ENCODE assay signal across 18 cellular contexts in the genomic region with DNA sequence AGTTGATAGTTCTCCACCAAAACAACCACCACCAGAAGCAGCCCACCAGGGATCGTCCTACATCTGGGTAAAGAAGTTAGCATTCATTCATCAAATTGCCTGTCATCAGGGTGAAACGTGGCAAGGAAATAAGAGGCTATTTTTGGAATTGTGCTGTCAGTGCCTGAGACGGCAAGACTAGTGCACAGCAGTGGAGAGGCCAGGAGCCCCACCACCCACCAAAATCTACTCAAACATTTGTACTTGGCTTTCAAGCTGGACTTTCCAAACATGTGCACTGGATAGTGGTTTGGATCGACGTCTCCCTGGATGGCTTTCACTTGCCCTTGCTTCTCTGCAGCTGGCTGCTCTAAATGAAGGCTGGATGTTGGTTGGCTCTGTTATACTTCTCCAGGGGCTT. TPM values are rescaled to one million over a fixed set of nuclear protein-coding genes. Genes with fewer than 3 reads are reported as not detected.
A peak's percentile ranks its signal among the peaks of the same experiment; 100 is the strongest.
DNase-seq lines count a peak whose midpoint lies in the region; ATAC-seq, FAIRE-seq and TF ChIP-seq lines count a peak whose summit lies in the region.
"Had no signal": no experiment of that assay in that cellular context is flagged by ENCODE, and none has a peak within 500 bp of the region (broad histone marks: within the 10 kb centered on the region; RNA-seq: fewer than 3 reads in every experiment).

No MANE protein-coding gene starts in this region.

- H3K4me1 ChIP-seq in right atrium auricular region (peaks cover 0 to 6% of the 10 kb centered on the region in 2 donors), endothelial cell of umbilical vein (ENCODE audit: control insufficient read depth, extremely low read depth, insufficient read depth, low read length) (no peaks in the 10 kb centered on the region), Peyer's patch (no peaks in the 10 kb centered on the region)
- H3K4me1 ChIP-seq: A549, BLaER1 had no signal

- no peaks in the 10 kb centered on the region for H3K36me3 Mint-ChIP-seq in glutamatergic neuron (ENCODE audit: unreplicated experiment)
- H3K36me3 Mint-ChIP-seq: CD14-positive monocyte; CD4-positive, alpha-beta memory T cell had no signal

- intact Hi-C loops in Right ventricle myocardium inferior (cut with DNase I): no loop called here
- intact Hi-C loops in endothelial cell of umbilical vein (cut with micrococcal nuclease): no loop called here
- intact Hi-C loops in left ventricle myocardium superior (cut with micrococcal nuclease): no loop called here

- H4K20me1 ChIP-seq in endothelial cell of umbilical vein (replicated peaks; ENCODE audit: control insufficient read depth, extremely low read depth, insufficient read depth, low read length): peaks cover 14% of the 10 kb centered on the region
- H4K20me1 ChIP-seq: BLaER1 had no signal

- H3K4me1 Mint-ChIP-seq in glutamatergic neuron (ENCODE audit: low read depth, unreplicated experiment): no peaks in the 10 kb centered on the region
- H3K4me1 Mint-ChIP-seq: CD14-positive monocyte; CD4-positive, alpha-beta memory T cell; GM23338 had no signal

- no peaks in the 10 kb centered on the region for H3K9me3 Mint-ChIP-seq in glutamatergic neuron (ENCODE audit: unreplicated experiment)
- H3K9me3 Mint-ChIP-seq: CD4-positive, alpha-beta memory T cell; GM23338 had no signal

- no peak overlapping the region for H3K27ac ChIP-seq in right atrium auricular region
- no peak overlapping the region for H3K27ac ChIP-seq in endothelial cell of umbilical vein (ENCODE audit: insufficient read depth, low read depth, low read length)
- no peak overlapping the region for H3K27ac ChIP-seq in Peyer's patch
- H3K27ac ChIP-seq: 22Rv1, A549, BLaER1 had no signal

- no peak overlapping the region for H3K4me2 ChIP-seq in endothelial cell of umbilical vein (ENCODE audit: insufficient read depth, low read length)
- H3K4me2 ChIP-seq: A549, BLaER1, GM23338 had no signal

- TF ChIP-seq CTCF in right atrium auricular region (IDR thresholded peaks at IDR 0.05) (no peak), endothelial cell of umbilical vein (IDR thresholded peaks at IDR 0.05; ENCODE audit: extremely low read depth in 1 of 2, insufficient read depth in 1 of 2, low read depth in 1 of 2, low read length in 2 of 2) (no peak), fibroblast of the aortic adventitia (IDR thresholded peaks at IDR 0.05; ENCODE audit: insufficient read depth, low read length) (peak; percentile 29), Peyer's patch (IDR thresholded peaks at IDR 0.05) (no peak), glutamatergic neuron (IDR thresholded peaks at IDR 0.05; ENCODE audit: partially characterized antibody, unreplicated experiment) (no peak)

- ATAC-seq in Right ventricle myocardium inferior: peak; percentile 30
- ATAC-seq in left ventricle myocardium superior: peak; percentile 63
- ATAC-seq: A549, GM23338 had no signal

- H3K9me3 ChIP-seq in right atrium auricular region (no peaks in the 10 kb centered on the region), endothelial cell of umbilical vein (replicated peaks; ENCODE audit: control insufficient read depth, insufficient read depth, low read length) (no peaks in the 10 kb centered on the region), Peyer's patch (no peaks in the 10 kb centered on the region)
- H3K9me3 ChIP-seq: A549 had no signal

- BruUV-seq in endothelial cell of umbilical vein (replicated peaks; lab: Mats Ljungman, UMichigan): no TSS peak

- H3K36me3 ChIP-seq in right atrium auricular region (no peaks in the 10 kb centered on the region), endothelial cell of umbilical vein (ENCODE audit: control insufficient read depth in 2 of 2, extremely low read depth in 1 of 2, insufficient read depth in 2 of 2, low read length in 2 of 2) (peaks cover 72 to 82% of the 10 kb centered on the region in 2 experiments), Peyer's patch (no peaks in the 10 kb centered on the region)
- H3K36me3 ChIP-seq: BLaER1 had no signal

- DNase-seq in Right ventricle myocardium inferior (ENCODE audit: missing footprints): no peak
- no peak for DNase-seq in right atrium auricular region (ENCODE audit: low spot score)
- DNase-seq in endothelial cell of umbilical vein (ENCODE audit: low read depth, low spot score): no peak
- peak; percentile 77 for DNase-seq in fibroblast of the aortic adventitia (ENCODE audit: low read depth)
- no peak for DNase-seq in left ventricle myocardium superior
- DNase-seq in Peyer's patch: no peak
- DNase-seq in DMS 273 (lab: John Stamatoyannopoulos, UW; ENCODE audit: unreplicated experiment): no peak
- no peak for DNase-seq in glutamatergic neuron
- DNase-seq: CD4-positive, alpha-beta memory T cell; DMS79 treated with DMSO at 0.1 percent for 48 hours; GF-D8; HCEC 1CT had no signal

- H3K9me1 ChIP-seq in endothelial cell of umbilical vein (replicated peaks; ENCODE audit: control insufficient read depth, extremely low read depth, insufficient read depth, low read length): no peaks in the 10 kb centered on the region

- no peak for FAIRE-seq in endothelial cell of umbilical vein (lab: Jason Lieb, UNC)
- FAIRE-seq: A549, H54 had no signal

- H3K9ac ChIP-seq in endothelial cell of umbilical vein (replicated peaks; ENCODE audit: extremely low read depth, insufficient read depth, low read length): no peak overlapping the region
- H3K9ac ChIP-seq: BLaER1 had no signal

- dilution Hi-C loops in endothelial cell of umbilical vein (cut with MboI; ENCODE audit: extremely low pct_ligation_motif_present, low sequenced_read_pairs): no loop called here

- CTCF ChIA-PET in endothelial cell of umbilical vein (lab: Charles Lee): no interaction called here

- peaks cover 87% of the 10 kb centered on the region for H3K79me2 ChIP-seq in endothelial cell of umbilical vein (ENCODE audit: control insufficient read depth, insufficient read depth, low read length)

- no peak overlapping the region for H2AFZ ChIP-seq in endothelial cell of umbilical vein (ENCODE audit: low read depth, low read length)
- H2AFZ ChIP-seq: GM23338 had no signal

- no peak overlapping the region for H3K27ac Mint-ChIP-seq in glutamatergic neuron (ENCODE audit: unreplicated experiment)
- H3K27ac Mint-ChIP-seq: CD14-positive monocyte; CD4-positive, alpha-beta memory T cell; GM23338 had no signal

- H3K27me3 ChIP-seq in right atrium auricular region (no peaks in the 10 kb centered on the region), endothelial cell of umbilical vein (ENCODE audit: control insufficient read depth in 2 of 2, insufficient read depth in 2 of 2, low read length in 2 of 2) (no peaks in the 10 kb centered on the region), Peyer's patch (no peaks in the 10 kb centered on the region)
- H3K27me3 ChIP-seq: BLaER1 had no signal

- H3K4me3 ChIP-seq in right atrium auricular region: no peak overlapping the region
- no peak overlapping the region for H3K4me3 ChIP-seq in endothelial cell of umbilical vein (replicated peaks in 1 of 3; ENCODE audit: insufficient read depth in 1 of 3, low read depth in 1 of 3, low read length in 3 of 3)
- H3K4me3 ChIP-seq in fibroblast of the aortic adventitia (ENCODE audit: low read depth, low read length): no peak overlapping the region
- no peak overlapping the region for H3K4me3 ChIP-seq in Peyer's patch
- H3K4me3 ChIP-seq: A549, BLaER1, GM23338 had no signal

- TF ChIP-seq POLR2A in endothelial cell of umbilical vein (IDR thresholded peaks at IDR 0.05; ENCODE audit: low read depth, low read length) (no peak), Peyer's patch (IDR thresholded peaks at IDR 0.05) (no peak)

- H3K27me3 Mint-ChIP-seq in glutamatergic neuron (ENCODE audit: unreplicated experiment): no peaks in the 10 kb centered on the region

- H3K4me3 Mint-ChIP-seq in glutamatergic neuron (ENCODE audit: unreplicated experiment): no peak overlapping the region
- H3K4me3 Mint-ChIP-seq: CD14-positive monocyte; CD4-positive, alpha-beta memory T cell; GM23338 had no signal

- POLR2A ChIA-PET in endothelial cell of umbilical vein (lab: Charles Lee): no interaction called here

TF ChIP-seq in endothelial cell of umbilical vein, 7 proteins besides CTCF, POLR2A, EP300 and RAD21:
- TF ChIP-seq POLR2AphosphoS5 (IDR thresholded peaks at IDR 0.05; ENCODE audit: insufficient read depth, low read depth, low read length): peak; percentile 55
- no peak for TF ChIP-seq GATA2 (IDR thresholded peaks at IDR 0.05; ENCODE audit: insufficient read depth, insufficient read length, low read depth, low read length)
TF ChIP-seq in endothelial cell of umbilical vein: peak in this region for 1.

RNA-seq across cellular contexts. Expression of a gene that starts 44.8 kb away (rescaled TPM):
- total RNA-seq in Right ventricle myocardium inferior (42.0 TPM), right atrium auricular region (10 to 100 TPM; 71.3 to 82.0 TPM), endothelial cell of umbilical vein (1,581 and 1,665 TPM in 2 replicates), fibroblast of the aortic adventitia (ENCODE audit: low replicate concordance) (207 and 333 TPM in 2 replicates), left ventricle myocardium superior (32.9 TPM), Peyer's patch (100 to 1,000 TPM in 1 of 4 donors, 10 to 100 TPM in 3; 61.7 to 131 (median 87.3) TPM), glutamatergic neuron (ENCODE audit: unreplicated experiment) (25.3 TPM)
- polyA plus RNA-seq in endothelial cell of umbilical vein: 2,566 and 2,629 TPM in 2 replicates
- polyA plus RNA-seq in endothelial cell of umbilical vein (2011; cell fraction: cytosol; rRNA removed): 2,247 and 2,322 TPM in 2 replicates
- 1,597 and 1,745 TPM in 2 replicates for polyA plus RNA-seq in endothelial cell of umbilical vein (2011; cell fraction: nucleus; rRNA removed)
- polyA plus RNA-seq in endothelial cell of umbilical vein (2012): 1,989 and 2,618 TPM in 2 replicates
- polyA minus RNA-seq in endothelial cell of umbilical vein: 2,443 and 2,887 TPM in 2 replicates
- 46.0 TPM for polyA minus RNA-seq in endothelial cell of umbilical vein (2011; cell fraction: cytosol; rRNA and poly(A)+ RNA removed)
- polyA minus RNA-seq in endothelial cell of umbilical vein (2011; cell fraction: nucleus; rRNA and poly(A)+ RNA removed): 638 and 706 TPM in 2 replicates
